ENCODE assay signal across 18 cellular contexts in genomic region chr1:32763221-32763620, GRCh38. TPM values are rescaled to one million over a fixed set of nuclear protein-coding genes. Genes with fewer than 3 reads are reported as not detected.
DNase-seq lines count a peak whose midpoint lies in the region; ATAC-seq and TF ChIP-seq lines count a peak whose summit lies in the region.
"Had no signal": no experiment of that assay in that cellular context is flagged by ENCODE, and none has a peak within 500 bp of the region (broad histone marks: within the 10 kb centered on the region; RNA-seq: fewer than 3 reads in every experiment).

No MANE protein-coding gene starts in this region.

- H3K4me3 Mint-ChIP-seq in GM23338 = no peak overlapping the region; the same call in 2 of the 3 replicates
- H3K4me3 Mint-ChIP-seq: effector memory CD8-positive, alpha-beta T cell had no signal

- H3K79me2 ChIP-seq in GM23338 (replicated peaks; ENCODE audit: insufficient read depth) = peaks cover 78% of the 10 kb centered on the region

- TF ChIP-seq CTCF in GM23338 (conservative IDR thresholded peaks at IDR 0.05; ENCODE audit: low read depth in 2 of 2) (no peak), VCaP (conservative IDR thresholded peaks at IDR 0.05) (no peak), gastroesophageal sphincter (IDR thresholded peaks at IDR 0.05) (no peak)

- WGBS in gastroesophageal sphincter (ENCODE audit: low coverage in 1 of 2), 2 donors = 96% methylated on average over 5 of the region's 5 CpGs; no CpG with 5 or more reads in 1 of the 2 donors

- no peak for TF ChIP-seq POLR2A in gastroesophageal sphincter (IDR thresholded peaks at IDR 0.05)

- H3K4me1 ChIP-seq in GM23338 (ENCODE audit: insufficient read depth) (peaks cover 74% of the 10 kb centered on the region), gastroesophageal sphincter (peaks cover 2 to 91% (median 57%) of the 10 kb centered on the region in 3 donors)

- no peaks in the 10 kb centered on the region; the same call in 2 of the 3 replicates for H3K9me3 Mint-ChIP-seq in GM23338
- H3K9me3 Mint-ChIP-seq: effector memory CD8-positive, alpha-beta T cell had no signal

- no peak for ATAC-seq in GM23338
- ATAC-seq in esophagus mucosa = peak; percentile 7
- no peak for ATAC-seq in left lobe of liver
- ATAC-seq in gastroesophageal sphincter = no peak
- ATAC-seq: effector memory CD8-positive, alpha-beta T cell had no signal

- H3K36me3 ChIP-seq in GM23338 (ENCODE audit: insufficient read depth) = 0 out of 2 replicates have a peak, but pooled peaks cover 8% of the 10 kb centered on the region
- H3K36me3 ChIP-seq in gastroesophageal sphincter = peaks cover 0 to 10% of the 10 kb centered on the region in 2 donors

- H3K27me3 ChIP-seq in GM23338 (ENCODE audit: insufficient read depth) (no peaks in the 10 kb centered on the region), gastroesophageal sphincter (no peaks in the 10 kb centered on the region)

- DNase-seq in GM23338 (ENCODE audit: low spot score) (no peak), left lobe of liver (ENCODE audit: low spot score) (no peak), midbrain (lab: John Stamatoyannopoulos, UW) (no peak)
- DNase-seq: activated CD4-positive, alpha-beta T cell treated with anti-CD3 and anti-CD28 coated beads for 1 hour; activated naive CD4-positive, alpha-beta T cell treated with Interleukin-2 at 50 U/mL for 16 hours; activated T-cell treated with anti-CD3 and anti-CD28 coated beads, Interleukin-2, amount 50 U/mL, for 1 hour; amniotic stem cell; effector memory CD8-positive, alpha-beta T cell; KG1; NCI-H1436 treated with DMSO at 0.1 percent for 48 hours; NCI-H510A; nucleus accumbens; stimulated activated CD4-positive, alpha-beta T cell treated with anti-CD3 and anti-CD28 coated beads, Interleukin-1b, Interleukin-23, amount 100 ng/mL, for 48 hours had no signal

- peaks cover 43% of the 10 kb centered on the region for H3F3A ChIP-seq in GM23338 (replicated peaks; ENCODE audit: low read depth)

- H3K9me2 ChIP-seq in GM23338 (ENCODE audit: insufficient read depth) = no peaks in the 10 kb centered on the region

- H3K27ac ChIP-seq in GM23338 (ENCODE audit: low read depth) (0 out of 2 replicates have a peak overlapping the region, but pooled peaks have one; percentile 100), VCaP (peak overlapping the region; percentile 73), skin epidermis (peak overlapping the region in 12 of 21 experiments; percentile 10 to 95 (median 74)), gastroesophageal sphincter (no peak overlapping the region)
- H3K27ac ChIP-seq: coronary artery had no signal

- TF ChIP-seq EP300 in gastroesophageal sphincter (IDR thresholded peaks at IDR 0.05) = no peak

- H4K20me1 ChIP-seq in GM23338 (replicated peaks; ENCODE audit: insufficient read depth) = peaks cover 8% of the 10 kb centered on the region

- peaks cover 74% of the 10 kb centered on the region for H3K4me1 Mint-ChIP-seq in GM23338

- H3K4me2 ChIP-seq in GM23338 = no peak overlapping the region

- H2AFZ ChIP-seq in GM23338 = no peak overlapping the region

- H3K27ac Mint-ChIP-seq in GM23338 = peak overlapping the region; percentile 52; the same call in 1 of the 2 replicates
- H3K27ac Mint-ChIP-seq: effector memory CD8-positive, alpha-beta T cell had no signal

- no peaks in the 10 kb centered on the region for H3K9me3 ChIP-seq in gastroesophageal sphincter

- H3K36me3 Mint-ChIP-seq in GM23338 (ENCODE audit: low read depth) = peaks cover 22% of the 10 kb centered on the region

- peaks cover 19% of the 10 kb centered on the region for H3K27me3 Mint-ChIP-seq in GM23338 (ENCODE audit: insufficient read depth, low read depth, poor library complexity)
- H3K27me3 Mint-ChIP-seq: effector memory CD8-positive, alpha-beta T cell had no signal

- H3K4me3 ChIP-seq in GM23338 (no peak overlapping the region), skin epidermis (no peak overlapping the region), gastroesophageal sphincter (no peak overlapping the region)
- H3K4me3 ChIP-seq: coronary artery had no signal

TF ChIP-seq in GM23338, 12 proteins besides CTCF, POLR2A, EP300 and RAD21 (continues in another document):
- TF ChIP-seq ZNF331 (CRISPR knock-in tag; IDR thresholded peaks at IDR 0.05; ENCODE audit: low read depth) (no peak), POLR2AphosphoS5 (IDR thresholded peaks at IDR 0.05; ENCODE audit: low read depth) (no peak), JUNB (IDR thresholded peaks at IDR 0.05; ENCODE audit: unreplicated experiment) (no peak), CREB1 (CRISPR knock-in tag; IDR thresholded peaks at IDR 0.05; ENCODE audit: low read depth) (no peak), NANOG (IDR thresholded peaks at IDR 0.05; ENCODE audit: borderline replicate concordance) (no peak), STAT1 (IDR thresholded peaks at IDR 0.05; ENCODE audit: unreplicated experiment) (no peak), REST (IDR thresholded peaks at IDR 0.05; ENCODE audit: unreplicated experiment) (no peak), ZNF114 (CRISPR knock-in tag; IDR thresholded peaks at IDR 0.05) (no peak), EZH2phosphoT487 (IDR thresholded peaks at IDR 0.05; ENCODE audit: unreplicated experiment) (no peak)

RNA-seq across cellular contexts. Expression of gene YARS1, which starts 53.9 kb away (rescaled TPM):
- 158 and 182 TPM in 2 replicates for total RNA-seq in GM23338 (2014; rRNA removed; shearing (Covaris generic))
- polyA plus RNA-seq in GM23338 (2016; fragmentation: Nextera tagmentation; extraction: Ambion mirVana) = 132 and 134 TPM in 2 replicates
- total RNA-seq in esophagus mucosa (93.3 TPM), left lobe of liver (38.4 TPM), gastroesophageal sphincter (10 to 100 TPM; 29.1 to 54.1 (median 46.0) TPM)

RNA-seq across cellular contexts. Expression of gene S100PBP, which starts 54.2 kb away (rescaled TPM):
- 60.5 and 65.2 TPM in 2 replicates for total RNA-seq in GM23338 (2014; rRNA removed; shearing (Covaris generic))
- polyA plus RNA-seq in GM23338 (2016; fragmentation: Nextera tagmentation; extraction: Ambion mirVana) = 21.9 and 30.6 TPM in 2 replicates
- total RNA-seq in esophagus mucosa = 16.5 TPM
- 10.3 TPM for total RNA-seq in left lobe of liver
- total RNA-seq in gastroesophageal sphincter = 10 to 100 TPM; 25.4 to 46.9 (median 29.8) TPM

Comparison
In these comparisons a context has a peak if more than half of its experiments do, and no peak if none do; other contexts are left out.
1. H3K27ac ChIP-seq: peak in GM23338 (single experiment), VCaP (single experiment) and skin epidermis (12 of 21); none in gastroesophageal sphincter (0 of 4).